2 cellular contexts compared by ENCODE assay signal in genomic region chr1:229432905-229433304, GRCh38.
TF ChIP-seq lines count a peak whose summit lies in the region.

No MANE protein-coding gene starts in this region.

TF ChIP-seq in GM23338, 12 proteins besides CTCF, POLR2A, EP300 and RAD21:
- TF ChIP-seq ZNF462 (CRISPR knock-in tag; IDR thresholded peaks at IDR 0.05), result no peak
- TF ChIP-seq EZH2phosphoT487 (IDR thresholded peaks at IDR 0.05; ENCODE audit: unreplicated experiment), result peak; percentile 68

TF ChIP-seq in H1, 55 proteins besides CTCF, POLR2A, EP300 and RAD21:
- no peak for TF ChIP-seq CBX8 (IDR thresholded peaks at IDR 0.05; ENCODE audit: borderline replicate concordance, low read depth, low read length)
- TF ChIP-seq CHD2 (IDR thresholded peaks at IDR 0.05; ENCODE audit: low read length), result no peak
- TF ChIP-seq RNF2 (IDR thresholded peaks at IDR 0.05; ENCODE audit: borderline replicate concordance, low read depth, low read length, missing control alignments, poor library complexity, severe bottlenecking), result peak; percentile 40
- peak; percentile 65 for TF ChIP-seq EZH2 (IDR thresholded peaks at IDR 0.05; ENCODE audit: low read depth, low read length, severe bottlenecking)
